Comparison of ENCODE assay signal across 10 cellular contexts in the genomic region with DNA sequence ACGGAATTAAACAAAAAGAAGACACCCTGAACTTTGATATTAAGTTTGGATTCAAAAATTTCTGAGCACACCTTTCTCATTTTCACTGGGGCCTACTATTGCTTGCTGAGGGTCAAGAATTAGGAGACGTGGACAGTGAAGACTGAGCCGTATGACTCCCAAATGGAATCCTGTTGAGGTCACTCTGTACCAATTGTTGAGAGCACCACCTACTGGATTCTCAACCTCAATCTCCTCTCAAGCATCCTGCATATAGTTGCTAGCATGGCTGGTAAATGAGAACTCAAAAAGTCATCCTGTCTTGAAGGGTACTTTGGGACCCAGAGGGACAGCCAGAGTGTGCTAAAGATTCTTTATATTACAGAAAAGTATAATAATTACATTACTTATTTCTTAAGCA. TPM values are rescaled to one million over a fixed set of nuclear protein-coding genes. Genes with fewer than 3 reads are reported as not detected.
DNase-seq lines count a peak whose midpoint lies in the region; ATAC-seq, FAIRE-seq and TF ChIP-seq lines count a peak whose summit lies in the region.
"Had no signal": no experiment of that assay in that cellular context is flagged by ENCODE, and none has a peak within 500 bp of the region (broad histone marks: within the 10 kb centered on the region; RNA-seq: fewer than 3 reads in every experiment).

No MANE protein-coding gene starts in this region.

- no peaks in the 10 kb centered on the region for H3K79me2 ChIP-seq in GM12878 (ENCODE audit: control insufficient read depth, insufficient read depth, low read length)

- no peaks in the 10 kb centered on the region for H3K4me1 ChIP-seq in BE2C
- no peaks in the 10 kb centered on the region for H3K4me1 ChIP-seq in GM12878 (ENCODE audit: control insufficient read depth, insufficient read depth, low read length)

- FAIRE-seq in GM12878 (lab: Jason Lieb, UNC), result no peak

- H3K4me2 ChIP-seq in GM12878 (ENCODE audit: control insufficient read depth, insufficient read depth), result no peak overlapping the region

- ATAC-seq in GM12878 (peak; percentile 48; the same call in 2 of the 3 replicates), HG03565 (IDR thresholded peaks at IDR 0.05; ENCODE audit: unreplicated experiment) (no peak), HG03469 (IDR thresholded peaks at IDR 0.05; ENCODE audit: unreplicated experiment) (no peak)

- POLR2A ChIA-PET in GM12878 (lab: Charles Lee), result no interaction called here

- no TSS peak for BruUV-seq in GM12878 (replicated peaks; lab: Mats Ljungman, UMichigan)

- CTCF ChIA-PET in GM12878 (lab: Yijun Ruan, JAX), result no interaction called here

- peak; percentile 61 for TF ChIP-seq CTCF in BE2C (IDR thresholded peaks at IDR 0.05; ENCODE audit: low read depth, low read length)
- TF ChIP-seq CTCF in GM12878 (IDR thresholded peaks at IDR 0.05 in 2 of 3, conservative IDR thresholded peaks at IDR 0.05 in 1 of 3; ENCODE audit: control insufficient read depth in 2 of 3, extremely low read depth in 1 of 3, insufficient read depth in 1 of 3, low read depth in 3 of 3, low read length in 3 of 3), result peak; percentile 9 to 15 (median 10); a peak in 1 of 6 replicates
- no peak for TF ChIP-seq CTCF in coronary artery (IDR thresholded peaks at IDR 0.05)

- in situ Hi-C loops in GM12878 (cut with MboI), result no loop called here

- DNase-seq in BE2C, result no peak
- DNase-seq in HT1080 (ENCODE audit: low read depth), result peak; percentile 20
- DNase-seq in GM12878 (ENCODE audit: low read depth, low spot score), result no peak
- peak; percentile 30 for DNase-seq in left kidney (ENCODE audit: low read depth, low spot score)
- DNase-seq in NCI-H510A (lab: John Stamatoyannopoulos, UW), result no peak
- no peak for DNase-seq in coronary artery (ENCODE audit: low spot score)
- DNase-seq: activated naive CD4-positive, alpha-beta T cell treated with anti-CD3 and anti-CD28 coated beads, Interleukin-2, amount 50 U/mL, for 16 hours had no signal

- SMC1A ChIA-PET in GM12878 (lab: Charles Lee; ENCODE audit: uncharacterized antibody, unreplicated experiment), result no interaction called here

- 43% methylated on average over 3 of the region's 3 CpGs for whole genome bisulfite sequencing in GM12878 (ENCODE audit: insufficient coverage, insufficient replicate concordance, low lambda C conversion rate, missing lambda C conversion rate)

- no peaks in the 10 kb centered on the region for H3K36me3 ChIP-seq in BE2C
- no peaks in the 10 kb centered on the region for H3K36me3 ChIP-seq in GM12878 (ENCODE audit: control insufficient read depth in 2 of 2, insufficient read depth in 2 of 2, low read length in 1 of 2)

- H3K27ac ChIP-seq in GM12878 (ENCODE audit: control insufficient read depth, insufficient read depth), result no peak overlapping the region
- no peak overlapping the region for H3K27ac ChIP-seq in coronary artery

- no peak for TF ChIP-seq RAD21 in GM12878 (IDR thresholded peaks at IDR 0.05; ENCODE audit: insufficient read depth, low read depth, low read length)

- RAD21 ChIA-PET in GM12878 (lab: Charles Lee; ENCODE audit: unreplicated experiment), result no interaction called here

- H3K4me3 ChIP-seq in BE2C (ENCODE audit: low read depth, low read length) (no peak overlapping the region), GM12878 (no peak overlapping the region), coronary artery (no peak overlapping the region)
- H3K4me3 ChIP-seq: lung had no signal

- 0 out of 2 replicates have a peak, but pooled peaks cover 2% of the 10 kb centered on the region for H3K27me3 ChIP-seq in BE2C
- H3K27me3 ChIP-seq in GM12878 (replicated peaks in 1 of 2; ENCODE audit: control insufficient read depth in 2 of 2, insufficient read depth in 2 of 2, low read length in 1 of 2), result no peaks in the 10 kb centered on the region

- intact Hi-C loops in GM12878 (cut with micrococcal nuclease; ENCODE audit: unreplicated experiment), result no loop called here

- no peak for TF ChIP-seq POLR2A in GM12878 (IDR thresholded peaks at IDR 0.05; ENCODE audit: low read depth, low read length)

- H3K9ac ChIP-seq in GM12878 (ENCODE audit: control insufficient read depth, insufficient read depth, low read length), result no peak overlapping the region

- TF ChIP-seq EP300 in GM12878 (IDR thresholded peaks at IDR 0.05; ENCODE audit: borderline replicate concordance in 1 of 2, control insufficient read depth in 1 of 2, low read depth in 2 of 2, low read length in 2 of 2), result no peak

- no peak overlapping the region for H2AFZ ChIP-seq in GM12878 (ENCODE audit: control insufficient read depth, low read depth, low read length)

- H4K20me1 ChIP-seq in GM12878 (ENCODE audit: control insufficient read depth, insufficient read depth), result no peaks in the 10 kb centered on the region

- H3K9me3 ChIP-seq in BE2C (peaks cover 3% of the 10 kb centered on the region), GM12878 (replicated peaks; ENCODE audit: control insufficient read depth, insufficient read depth, low read length) (peaks cover 2% of the 10 kb centered on the region; the same call in 1 of the 3 replicates)

TF ChIP-seq in GM12878, 131 proteins besides CTCF, POLR2A, EP300 and RAD21:
- TF ChIP-seq, protein P1, sequence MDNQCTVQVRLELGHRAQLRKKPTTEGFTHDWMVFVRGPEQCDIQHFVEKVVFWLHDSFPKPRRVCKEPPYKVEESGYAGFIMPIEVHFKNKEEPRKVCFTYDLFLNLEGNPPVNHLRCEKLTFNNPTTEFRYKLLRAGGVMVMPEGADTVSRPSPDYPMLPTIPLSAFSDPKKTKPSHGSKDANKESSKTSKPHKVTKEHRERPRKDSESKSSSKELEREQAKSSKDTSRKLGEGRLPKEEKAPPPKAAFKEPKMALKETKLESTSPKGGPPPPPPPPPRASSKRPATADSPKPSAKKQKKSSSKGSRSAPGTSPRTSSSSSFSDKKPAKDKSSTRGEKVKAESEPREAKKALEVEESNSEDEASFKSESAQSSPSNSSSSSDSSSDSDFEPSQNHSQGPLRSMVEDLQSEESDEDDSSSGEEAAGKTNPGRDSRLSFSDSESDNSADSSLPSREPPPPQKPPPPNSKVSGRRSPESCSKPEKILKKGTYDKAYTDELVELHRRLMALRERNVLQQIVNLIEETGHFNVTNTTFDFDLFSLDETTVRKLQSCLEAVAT (IDR thresholded peaks at IDR 0.05), result no peak
- TF ChIP-seq TARDBP (IDR thresholded peaks at IDR 0.05; ENCODE audit: borderline replicate concordance), result no peak
- TF ChIP-seq ATF7 (IDR thresholded peaks at IDR 0.05; ENCODE audit: low read depth), result no peak
- TF ChIP-seq NFXL1 (IDR thresholded peaks at IDR 0.05; ENCODE audit: borderline replicate concordance), result no peak
- no peak for TF ChIP-seq ZNF274 (IDR thresholded peaks at IDR 0.05; ENCODE audit: insufficient read depth, insufficient read length)
- TF ChIP-seq SREBF1 (IDR thresholded peaks at IDR 0.05; ENCODE audit: low read length), result no peak

RNA-seq across cellular contexts. Expression of gene MTR, which starts 20.2 kb away (rescaled TPM):
- polyA plus RNA-seq in BE2C (2012; ENCODE audit: insufficient read depth, insufficient read length, low read depth), result 8.8 TPM
- 17.0 and 20.3 TPM in 2 replicates for total RNA-seq in HT1080 (2014; rRNA removed; shearing (Covaris generic))
- polyA plus RNA-seq in HT1080 (2015; cell fraction: cytosol; rRNA removed), result 9.5 and 14.0 TPM in 2 replicates
- 35.6 and 36.4 TPM in 2 replicates for polyA plus RNA-seq in HT1080 (2015; cell fraction: nucleus; rRNA removed)
- 126 and 132 TPM in 2 replicates for total RNA-seq in GM12878 (2013; cell fraction: nucleolus; rRNA removed)
- 21.8 and 23.9 TPM in 2 replicates for total RNA-seq in GM12878 (2014; rRNA removed)
- total RNA-seq in GM12878 (2014; rRNA removed; fragmentation: Illumina TruSeq; extraction: Trizol), result 22.5 and 24.0 TPM in 2 replicates
- total RNA-seq in GM12878 (2021), result 38.7 TPM in 2 replicates
- 7.8 TPM for polyA plus RNA-seq in GM12878 (2011; ENCODE audit: low read depth)
- 29.1 and 43.0 TPM in 2 replicates for polyA plus RNA-seq in GM12878 (2011; rRNA removed)
- 11.2 and 12.6 TPM in 2 replicates for polyA plus RNA-seq in GM12878 (2011; cell fraction: cytosol; rRNA removed)
- 38.6 and 39.1 TPM in 2 replicates for polyA plus RNA-seq in GM12878 (2011; cell fraction: nucleus; rRNA removed)
- polyA plus RNA-seq in GM12878 (2012), result 13.1 and 15.8 TPM in 2 replicates
- 13.8 and 16.5 TPM in 2 replicates for polyA plus RNA-seq in GM12878 (2014; fragmentation: Illumina TruSeq; extraction: Trizol)
- 1 to 10 TPM; 2.4 to 5.3 TPM for polyA plus RNA-seq in GM12878 (2014; fragmentation: Nextera tagmentation; extraction: Ambion mirVana)
- 12.2 and 14.2 TPM in 2 replicates for polyA plus RNA-seq in GM12878 (2014; rRNA removed)
- polyA plus RNA-seq in GM12878 (2016; fragmentation: Nextera tagmentation; extraction: Ambion mirVana), result 10 to 100 TPM; 13.6 to 18.8 TPM
- 52.1 and 70.2 TPM in 2 replicates for polyA minus RNA-seq in GM12878 (2011; rRNA and poly(A)+ RNA removed)
- polyA minus RNA-seq in GM12878 (2011; cell fraction: cytosol; rRNA and poly(A)+ RNA removed), result 16.3 and 22.7 TPM in 2 replicates
- 19.6 and 25.7 TPM in 2 replicates for polyA minus RNA-seq in GM12878 (2011; cell fraction: nucleus; rRNA and poly(A)+ RNA removed)

Comparison
In these comparisons a context has a peak if more than half of its experiments do, and no peak if none do; other contexts are left out.
1. DNase-seq: peak in HT1080 (single experiment) and left kidney (single experiment); none in BE2C (single experiment), GM12878 (single experiment), NCI-H510A (single experiment) and coronary artery (single experiment).